16 cellular contexts compared by ENCODE assay signal in the genomic region with DNA sequence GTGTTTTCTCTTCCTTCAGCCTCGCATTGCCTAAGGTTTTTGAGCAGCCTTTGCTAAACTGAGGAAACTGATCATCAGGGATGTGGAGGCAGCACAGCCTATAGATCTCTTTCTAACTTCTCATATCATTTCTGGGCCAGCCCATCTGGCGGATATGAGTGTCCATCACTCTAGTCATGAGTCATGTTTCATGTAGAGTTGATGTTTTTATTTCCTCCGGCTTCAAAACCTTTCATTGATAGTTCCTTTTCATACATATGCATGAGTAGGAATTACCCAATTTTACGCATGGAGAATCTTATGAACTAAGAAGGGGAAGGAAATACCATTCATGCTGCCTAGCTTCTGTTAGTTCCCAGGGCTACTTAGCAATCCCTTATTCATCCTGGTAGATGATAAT.
DNase-seq lines count a peak whose midpoint lies in the region; TF ChIP-seq lines count a peak whose summit lies in the region.
"Had no signal": no experiment of that assay in that cellular context is flagged by ENCODE, and none has a peak within 500 bp of the region (broad histone marks: within the 10 kb centered on the region; RNA-seq: fewer than 3 reads in every experiment).

No MANE protein-coding gene starts in this region.

- intact Hi-C loops in uterus (cut with DNase I; ENCODE audit: low total_unique reads) = no loop called here

- no peak overlapping the region for H3K4me3 ChIP-seq in uterus

- H3K27me3 Mint-ChIP-seq in glutamatergic neuron (ENCODE audit: unreplicated experiment) = no peaks in the 10 kb centered on the region

- no peaks in the 10 kb centered on the region for H3K36me3 Mint-ChIP-seq in glutamatergic neuron (ENCODE audit: unreplicated experiment)

- no peaks in the 10 kb centered on the region for H3K27me3 ChIP-seq in uterus

- H3K27ac Mint-ChIP-seq in glutamatergic neuron (ENCODE audit: unreplicated experiment) = no peak overlapping the region
- H3K27ac Mint-ChIP-seq: activated B cell treated with CpG ODN at 0.5 μM for 24 hours; activated naive CD4-positive, alpha-beta T cell treated with anti-CD3 and anti-CD28 coated beads for 36 hours had no signal

- H3K9me3 ChIP-seq in uterus = peaks cover 0 to 4% of the 10 kb centered on the region in 2 donors

- H3K4me3 Mint-ChIP-seq in glutamatergic neuron (ENCODE audit: unreplicated experiment) = no peak overlapping the region
- H3K4me3 Mint-ChIP-seq: activated B cell treated with CpG ODN at 0.5 μM for 24 hours; activated naive CD4-positive, alpha-beta T cell treated with anti-CD3 and anti-CD28 coated beads for 36 hours had no signal

- TF ChIP-seq POLR2A in uterus (IDR thresholded peaks at IDR 0.05) = no peak

- peaks cover 3% of the 10 kb centered on the region for H3K9me3 Mint-ChIP-seq in glutamatergic neuron (ENCODE audit: unreplicated experiment)

- TF ChIP-seq CTCF in uterus (IDR thresholded peaks at IDR 0.05) (no peak), glutamatergic neuron (IDR thresholded peaks at IDR 0.05; ENCODE audit: partially characterized antibody, unreplicated experiment) (no peak)

- H3K36me3 ChIP-seq in uterus = no peaks in the 10 kb centered on the region

- H3K27ac ChIP-seq in uterus = no peak overlapping the region

- DNase-seq in EL (peak; percentile 54), NOMO-1 treated with DMSO at 0.1 percent for 48 hours (lab: John Stamatoyannopoulos, UW; ENCODE audit: unreplicated experiment) (peak; percentile 74), astrocyte of the hippocampus (ENCODE audit: low read depth, low spot score) (peak; percentile 75), kidney glomerular epithelial cell (lab: John Stamatoyannopoulos, UW) (peak; percentile 3), uterus (no peak), glutamatergic neuron (no peak), GM19240 (ENCODE audit: insufficient read length, low spot score) (no peak), OCI-M2 (lab: John Stamatoyannopoulos, UW; ENCODE audit: unreplicated experiment) (no peak)
- DNase-seq: activated B cell treated with CpG ODN at 0.5 μM for 24 hours; activated naive CD4-positive, alpha-beta T cell treated with anti-CD3 and anti-CD28 coated beads for 36 hours; DMS53; Kasumi-1; left colon; NCI-H2029 treated with DMSO at 0.1 percent for 48 hours; NCI-H82; stimulated activated CD4-positive, alpha-beta T cell treated with anti-CD3 and anti-CD28 coated beads, Interleukin-15, amount 100 ng/mL, for 24 hours had no signal

- no peaks in the 10 kb centered on the region for H3K4me1 Mint-ChIP-seq in glutamatergic neuron (ENCODE audit: low read depth, unreplicated experiment)
- H3K4me1 Mint-ChIP-seq: activated B cell treated with CpG ODN at 0.5 μM for 24 hours had no signal

- no peaks in the 10 kb centered on the region for H3K4me1 ChIP-seq in uterus

Comparison
In these comparisons a context has a peak if more than half of its experiments do, and no peak if none do; other contexts are left out.
1. DNase-seq: peak in EL (single experiment), NOMO-1 treated with DMSO at 0.1 percent for 48 hours (single experiment), astrocyte of the hippocampus (single experiment) and kidney glomerular epithelial cell (single experiment); none in uterus (0 of 2), glutamatergic neuron (single experiment), GM19240 (single experiment) and OCI-M2 (single experiment).